In genomic region chr15:32877620-32878019, GRCh38 we compare ENCODE assay signal across 1 cellular context.
TF ChIP-seq lines count a peak whose summit lies in the region.

No MANE protein-coding gene starts in this region.

TF ChIP-seq in K562, 482 proteins besides CTCF, POLR2A, EP300 and RAD21:
- 0 out of 2 replicates have a peak, but pooled peaks have one; percentile 24 for TF ChIP-seq FOSL1 (tag; conservative IDR thresholded peaks at IDR 0.05)
- TF ChIP-seq MAFF (IDR thresholded peaks at IDR 0.05; ENCODE audit: low read length) = peak; percentile 70
- TF ChIP-seq BRF2 (IDR thresholded peaks at IDR 0.05; ENCODE audit: borderline replicate concordance, insufficient read depth, insufficient read length) = no peak
- TF ChIP-seq ETV1 (tag; conservative IDR thresholded peaks at IDR 0.05; ENCODE audit: low read depth) = no peak
- TF ChIP-seq C11orf30 (IDR thresholded peaks at IDR 0.05; ENCODE audit: low read depth) = peak; percentile 80
- TF ChIP-seq MAFG (tag; conservative IDR thresholded peaks at IDR 0.05) = peak; percentile 88
- no peak for TF ChIP-seq DPF2 (IDR thresholded peaks at IDR 0.05)
- no peak for TF ChIP-seq HDAC3 (IDR thresholded peaks at IDR 0.05; ENCODE audit: borderline replicate concordance, partially characterized antibody)
- no peak for TF ChIP-seq PRDM10 (IDR thresholded peaks at IDR 0.05; ENCODE audit: partially characterized antibody)
- peak; percentile 77 for TF ChIP-seq MAFK (IDR thresholded peaks at IDR 0.05; ENCODE audit: low read length)
- no peak for TF ChIP-seq SMAD4 (CRISPR knock-in tag; conservative IDR thresholded peaks at IDR 0.05)
- TF ChIP-seq ZNF551 (CRISPR knock-in tag; IDR thresholded peaks at IDR 0.05) = no peak
- TF ChIP-seq ZBTB2 (IDR thresholded peaks at IDR 0.05) = no peak
- TF ChIP-seq MLLT1 (IDR thresholded peaks at IDR 0.05) = no peak
- no peak for TF ChIP-seq POU5F1 (IDR thresholded peaks at IDR 0.05; ENCODE audit: borderline replicate concordance, low read depth, low read length, partially characterized antibody)
- no peak for TF ChIP-seq CGGBP1 (CRISPR knock-in tag; IDR thresholded peaks at IDR 0.05)
- peak; percentile 85 for TF ChIP-seq ZNF316 (IDR thresholded peaks at IDR 0.05)
- no peak for TF ChIP-seq HCFC1 (IDR thresholded peaks at IDR 0.05; ENCODE audit: low read depth, low read length)
